In the genomic region with DNA sequence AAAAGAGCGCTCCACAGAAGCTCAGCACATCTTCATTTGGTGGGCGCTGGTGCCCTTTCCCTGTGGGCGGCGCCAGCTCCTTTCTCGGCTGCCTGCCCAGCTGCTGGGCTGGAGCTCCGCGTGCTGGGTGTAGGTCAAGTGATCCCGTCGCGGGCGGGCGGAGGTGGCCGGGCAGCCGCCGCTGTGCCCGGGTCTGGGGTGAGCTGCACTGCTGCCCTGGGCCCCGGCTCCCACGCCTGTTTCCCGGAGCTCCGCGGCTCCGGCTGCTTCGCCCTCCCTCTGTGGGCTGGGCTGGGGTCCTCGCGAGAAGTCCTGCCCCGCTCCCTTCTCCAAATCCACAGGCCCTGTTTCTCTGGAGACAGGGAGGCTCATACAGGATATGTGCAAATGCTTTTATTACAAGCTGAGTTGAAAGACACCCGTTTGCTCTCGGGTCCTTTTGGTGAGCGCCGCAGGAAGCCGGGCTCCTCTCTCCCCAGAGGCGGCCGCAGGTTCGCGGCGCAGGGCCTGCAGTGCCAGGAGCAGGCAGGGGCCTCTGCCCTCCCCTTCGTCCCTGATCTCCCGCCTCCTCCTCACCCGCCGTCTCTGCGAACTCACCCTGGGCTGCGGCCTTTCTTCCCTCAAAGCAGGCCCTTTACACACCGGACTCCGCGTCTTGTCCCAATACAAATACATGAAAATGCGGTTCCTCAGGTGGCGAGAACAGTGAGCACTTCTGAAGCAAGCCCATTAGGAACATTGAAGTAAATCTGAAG, we compare ENCODE assay signal across 8 cellular contexts.
A peak's percentile ranks its signal among the peaks of the same experiment; 100 is the strongest.
DNase-seq lines count a peak whose midpoint lies in the region; ATAC-seq and TF ChIP-seq lines count a peak whose summit lies in the region.

No MANE protein-coding gene starts in this region.

- H3K9ac ChIP-seq in neural cell (ENCODE audit: low read length) = no peak overlapping the region

- no peak for DNase-seq in CD14-positive monocyte (ENCODE audit: low spot score)
- peak; percentile 37 for DNase-seq in NCI-H2196 (lab: John Stamatoyannopoulos, UW; ENCODE audit: unreplicated experiment)
- peak in 1 of 2 donors; percentile 40 for DNase-seq in activated naive CD4-positive, alpha-beta T cell treated with anti-CD3 and anti-CD28 coated beads, Interleukin-2, amount 50 U/mL, for 72 hours (ENCODE audit: low spot score in 2 of 2)
- peak; percentile 66 for DNase-seq in globus pallidus (ENCODE audit: low spot score)
- DNase-seq in vagina (ENCODE audit: extremely low spot score in 2 of 2) = peak in 1 of 2 donors; percentile 92
- no peak for DNase-seq in NCI-H226

- peaks cover 15% of the 10 kb centered on the region for H3K27me3 ChIP-seq in neural cell (ENCODE audit: insufficient read depth, low read depth, low read length)
- no peaks in the 10 kb centered on the region for H3K27me3 ChIP-seq in vagina

- peaks cover 12% of the 10 kb centered on the region for H3K4me1 ChIP-seq in vagina

- TF ChIP-seq EP300 in neural cell (conservative IDR thresholded peaks at IDR 0.05; ENCODE audit: poor library complexity, severe bottlenecking) = no peak

- no peaks in the 10 kb centered on the region for H3K79me2 ChIP-seq in neural cell (replicated peaks; ENCODE audit: insufficient read depth, low read length)

- H3K9me3 ChIP-seq in neural cell (ENCODE audit: low read length) = no peaks in the 10 kb centered on the region
- no peaks in the 10 kb centered on the region for H3K9me3 ChIP-seq in vagina

- peaks cover 0 to 1% of the 10 kb centered on the region in 2 donors for H3K36me3 Mint-ChIP-seq in CD14-positive monocyte
- no peaks in the 10 kb centered on the region for H3K36me3 Mint-ChIP-seq in activated naive CD4-positive, alpha-beta T cell treated with anti-CD3 and anti-CD28 coated beads, Interleukin-2, amount 50 U/mL, for 72 hours

- H3K27ac Mint-ChIP-seq in CD14-positive monocyte = peak overlapping the region in 2 of 7 donors; percentile 28 to 40
- no peak overlapping the region for H3K27ac Mint-ChIP-seq in activated naive CD4-positive, alpha-beta T cell treated with anti-CD3 and anti-CD28 coated beads, Interleukin-2, amount 50 U/mL, for 72 hours

- intact Hi-C loops in CD14-positive monocyte (cut with micrococcal nuclease) (no loop called here), vagina (cut with DNase I) (no loop called here)

- no peak overlapping the region for H3K4me2 ChIP-seq in neural cell (ENCODE audit: low read length)

- H3K9me3 Mint-ChIP-seq in CD14-positive monocyte = peaks cover 0 to 8% (median 0%) of the 10 kb centered on the region in 7 donors
- H3K9me3 Mint-ChIP-seq in activated naive CD4-positive, alpha-beta T cell treated with anti-CD3 and anti-CD28 coated beads, Interleukin-2, amount 50 U/mL, for 72 hours = no peaks in the 10 kb centered on the region

- peaks cover 43 to 52% (median 48%) of the 10 kb centered on the region in 3 donors for H3K27me3 Mint-ChIP-seq in CD14-positive monocyte (ENCODE audit: low read depth in 3 of 3)

- peak; percentile 55 for ATAC-seq in GM19467 (IDR thresholded peaks at IDR 0.05; ENCODE audit: unreplicated experiment)
- peak; percentile 74 to 77 for ATAC-seq in activated naive CD4-positive, alpha-beta T cell treated with anti-CD3 and anti-CD28 coated beads, Interleukin-2, amount 50 U/mL, for 72 hours

- H3K9me2 ChIP-seq in neural cell (ENCODE audit: insufficient read depth, low read length) = no peaks in the 10 kb centered on the region

- no peak overlapping the region for H3K27ac ChIP-seq in neural cell (ENCODE audit: low read length)
- peak overlapping the region; percentile 70 for H3K27ac ChIP-seq in vagina

- peak overlapping the region; percentile 29 for H3K4me3 ChIP-seq in neural cell (ENCODE audit: low read length)
- H3K4me3 ChIP-seq in vagina = peak overlapping the region; percentile 45 to 58

- no peak overlapping the region for H2AFZ ChIP-seq in neural cell (ENCODE audit: low read depth, low read length)

- TF ChIP-seq POLR2A in vagina (IDR thresholded peaks at IDR 0.05) = no peak

- H4K20me1 ChIP-seq in neural cell (ENCODE audit: insufficient read depth) = no peaks in the 10 kb centered on the region

- H3K4me1 Mint-ChIP-seq in CD14-positive monocyte = peaks cover 15% of the 10 kb centered on the region

- peak overlapping the region; percentile 83 to 95 for H3K4me3 Mint-ChIP-seq in CD14-positive monocyte

- TF ChIP-seq RAD21 in neural cell (conservative IDR thresholded peaks at IDR 0.05) = no peak

- no peaks in the 10 kb centered on the region for H3K36me3 ChIP-seq in neural cell (ENCODE audit: insufficient read depth, low read length)
- no peaks in the 10 kb centered on the region for H3K36me3 ChIP-seq in vagina

- H3F3A ChIP-seq in neural cell (ENCODE audit: insufficient read depth, low read length, poor library complexity, severe bottlenecking) = no peaks in the 10 kb centered on the region

- TF ChIP-seq CTCF in CD14-positive monocyte (IDR thresholded peaks at IDR 0.05) (no peak), neural cell (IDR thresholded peaks at IDR 0.05; ENCODE audit: poor library complexity, severe bottlenecking) (no peak), vagina (IDR thresholded peaks at IDR 0.05) (no peak)

TF ChIP-seq in neural cell, 6 proteins besides CTCF, POLR2A, EP300 and RAD21:
- TF ChIP-seq SMC3 (conservative IDR thresholded peaks at IDR 0.05; ENCODE audit: poor library complexity) (no peak), POLR2AphosphoS5 (IDR thresholded peaks at IDR 0.05) (no peak), EZH2 (IDR thresholded peaks at IDR 0.05; ENCODE audit: borderline replicate concordance, insufficient read depth, low read length, poor library complexity, severe bottlenecking) (no peak), MXI1 (conservative IDR thresholded peaks at IDR 0.05; ENCODE audit: poor library complexity, severe bottlenecking) (no peak), TAF1 (IDR thresholded peaks at IDR 0.05; ENCODE audit: low read depth) (no peak)
- TF ChIP-seq, protein P1, sequence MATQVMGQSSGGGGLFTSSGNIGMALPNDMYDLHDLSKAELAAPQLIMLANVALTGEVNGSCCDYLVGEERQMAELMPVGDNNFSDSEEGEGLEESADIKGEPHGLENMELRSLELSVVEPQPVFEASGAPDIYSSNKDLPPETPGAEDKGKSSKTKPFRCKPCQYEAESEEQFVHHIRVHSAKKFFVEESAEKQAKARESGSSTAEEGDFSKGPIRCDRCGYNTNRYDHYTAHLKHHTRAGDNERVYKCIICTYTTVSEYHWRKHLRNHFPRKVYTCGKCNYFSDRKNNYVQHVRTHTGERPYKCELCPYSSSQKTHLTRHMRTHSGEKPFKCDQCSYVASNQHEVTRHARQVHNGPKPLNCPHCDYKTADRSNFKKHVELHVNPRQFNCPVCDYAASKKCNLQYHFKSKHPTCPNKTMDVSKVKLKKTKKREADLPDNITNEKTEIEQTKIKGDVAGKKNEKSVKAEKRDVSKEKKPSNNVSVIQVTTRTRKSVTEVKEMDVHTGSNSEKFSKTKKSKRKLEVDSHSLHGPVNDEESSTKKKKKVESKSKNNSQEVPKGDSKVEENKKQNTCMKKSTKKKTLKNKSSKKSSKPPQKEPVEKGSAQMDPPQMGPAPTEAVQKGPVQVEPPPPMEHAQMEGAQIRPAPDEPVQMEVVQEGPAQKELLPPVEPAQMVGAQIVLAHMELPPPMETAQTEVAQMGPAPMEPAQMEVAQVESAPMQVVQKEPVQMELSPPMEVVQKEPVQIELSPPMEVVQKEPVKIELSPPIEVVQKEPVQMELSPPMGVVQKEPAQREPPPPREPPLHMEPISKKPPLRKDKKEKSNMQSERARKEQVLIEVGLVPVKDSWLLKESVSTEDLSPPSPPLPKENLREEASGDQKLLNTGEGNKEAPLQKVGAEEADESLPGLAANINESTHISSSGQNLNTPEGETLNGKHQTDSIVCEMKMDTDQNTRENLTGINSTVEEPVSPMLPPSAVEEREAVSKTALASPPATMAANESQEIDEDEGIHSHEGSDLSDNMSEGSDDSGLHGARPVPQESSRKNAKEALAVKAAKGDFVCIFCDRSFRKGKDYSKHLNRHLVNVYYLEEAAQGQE (IDR thresholded peaks at IDR 0.05; ENCODE audit: borderline replicate concordance) = no peak
TF ChIP-seq in neural cell: peak in this region for 0.

Comparison
In these comparisons a context has a peak if more than half of its experiments do, and no peak if none do; other contexts are left out.
1. DNase-seq: peak in NCI-H2196 (single experiment) and globus pallidus (single experiment); none in CD14-positive monocyte (single experiment) and NCI-H226 (single experiment).